2 cellular contexts compared by ENCODE assay signal in the genomic region with DNA sequence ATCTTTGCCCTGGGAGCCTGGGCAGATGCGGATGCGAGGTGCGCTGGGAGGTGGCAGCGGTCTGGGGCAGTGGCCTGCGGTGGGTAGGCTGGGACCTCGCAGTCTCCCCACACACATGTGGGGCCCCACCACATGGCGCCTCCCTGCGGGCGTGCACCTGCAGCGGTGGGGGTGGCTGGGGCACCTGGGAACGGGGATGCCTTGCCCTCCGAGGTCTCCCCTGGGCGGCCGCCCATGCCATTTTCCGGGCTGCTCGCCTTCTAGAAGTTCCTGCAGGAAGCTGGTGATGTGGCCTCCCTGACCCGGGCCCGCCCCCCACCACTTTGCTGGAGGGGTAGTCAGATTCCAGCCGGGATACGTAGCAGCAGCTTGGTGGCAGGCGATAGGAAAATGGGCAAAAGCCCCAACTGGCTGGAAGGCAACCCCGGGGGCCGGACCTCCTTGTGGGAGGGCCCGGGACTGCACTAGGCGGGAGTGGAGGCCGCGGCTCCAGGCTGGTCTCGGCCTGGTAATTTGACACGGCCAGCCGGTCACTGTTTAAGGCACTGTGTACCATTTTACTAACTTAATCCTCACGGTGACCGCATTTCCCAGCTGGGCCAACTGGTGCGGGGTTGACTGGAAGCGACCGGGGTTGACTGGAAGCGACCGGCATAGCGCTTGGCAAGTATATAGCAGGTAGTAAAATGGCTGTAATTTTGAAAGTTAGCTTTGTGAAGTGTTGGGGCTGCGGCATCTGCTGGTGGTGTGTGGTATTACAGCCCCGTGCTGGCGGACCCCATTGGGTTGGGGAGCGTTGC.
TF ChIP-seq lines count a peak whose summit lies in the region.

No MANE protein-coding gene starts in this region.

TF ChIP-seq in GM23338, 12 proteins besides CTCF, POLR2A, EP300 and RAD21 (continues in another document):
- no peak for TF ChIP-seq STAT1 (IDR thresholded peaks at IDR 0.05; ENCODE audit: unreplicated experiment)
- TF ChIP-seq ZNF114 (CRISPR knock-in tag; IDR thresholded peaks at IDR 0.05) = no peak
- TF ChIP-seq JUNB (IDR thresholded peaks at IDR 0.05; ENCODE audit: unreplicated experiment) = peak; percentile 28
- TF ChIP-seq ZNF331 (CRISPR knock-in tag; IDR thresholded peaks at IDR 0.05; ENCODE audit: low read depth) = no peak
- no peak for TF ChIP-seq EZH2phosphoT487 (IDR thresholded peaks at IDR 0.05; ENCODE audit: unreplicated experiment)
- TF ChIP-seq, protein P1, sequence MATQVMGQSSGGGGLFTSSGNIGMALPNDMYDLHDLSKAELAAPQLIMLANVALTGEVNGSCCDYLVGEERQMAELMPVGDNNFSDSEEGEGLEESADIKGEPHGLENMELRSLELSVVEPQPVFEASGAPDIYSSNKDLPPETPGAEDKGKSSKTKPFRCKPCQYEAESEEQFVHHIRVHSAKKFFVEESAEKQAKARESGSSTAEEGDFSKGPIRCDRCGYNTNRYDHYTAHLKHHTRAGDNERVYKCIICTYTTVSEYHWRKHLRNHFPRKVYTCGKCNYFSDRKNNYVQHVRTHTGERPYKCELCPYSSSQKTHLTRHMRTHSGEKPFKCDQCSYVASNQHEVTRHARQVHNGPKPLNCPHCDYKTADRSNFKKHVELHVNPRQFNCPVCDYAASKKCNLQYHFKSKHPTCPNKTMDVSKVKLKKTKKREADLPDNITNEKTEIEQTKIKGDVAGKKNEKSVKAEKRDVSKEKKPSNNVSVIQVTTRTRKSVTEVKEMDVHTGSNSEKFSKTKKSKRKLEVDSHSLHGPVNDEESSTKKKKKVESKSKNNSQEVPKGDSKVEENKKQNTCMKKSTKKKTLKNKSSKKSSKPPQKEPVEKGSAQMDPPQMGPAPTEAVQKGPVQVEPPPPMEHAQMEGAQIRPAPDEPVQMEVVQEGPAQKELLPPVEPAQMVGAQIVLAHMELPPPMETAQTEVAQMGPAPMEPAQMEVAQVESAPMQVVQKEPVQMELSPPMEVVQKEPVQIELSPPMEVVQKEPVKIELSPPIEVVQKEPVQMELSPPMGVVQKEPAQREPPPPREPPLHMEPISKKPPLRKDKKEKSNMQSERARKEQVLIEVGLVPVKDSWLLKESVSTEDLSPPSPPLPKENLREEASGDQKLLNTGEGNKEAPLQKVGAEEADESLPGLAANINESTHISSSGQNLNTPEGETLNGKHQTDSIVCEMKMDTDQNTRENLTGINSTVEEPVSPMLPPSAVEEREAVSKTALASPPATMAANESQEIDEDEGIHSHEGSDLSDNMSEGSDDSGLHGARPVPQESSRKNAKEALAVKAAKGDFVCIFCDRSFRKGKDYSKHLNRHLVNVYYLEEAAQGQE (IDR thresholded peaks at IDR 0.05; ENCODE audit: unreplicated experiment) = no peak
- peak; percentile 36 for TF ChIP-seq POLR2AphosphoS5 (IDR thresholded peaks at IDR 0.05; ENCODE audit: low read depth)
- TF ChIP-seq, protein P2, sequence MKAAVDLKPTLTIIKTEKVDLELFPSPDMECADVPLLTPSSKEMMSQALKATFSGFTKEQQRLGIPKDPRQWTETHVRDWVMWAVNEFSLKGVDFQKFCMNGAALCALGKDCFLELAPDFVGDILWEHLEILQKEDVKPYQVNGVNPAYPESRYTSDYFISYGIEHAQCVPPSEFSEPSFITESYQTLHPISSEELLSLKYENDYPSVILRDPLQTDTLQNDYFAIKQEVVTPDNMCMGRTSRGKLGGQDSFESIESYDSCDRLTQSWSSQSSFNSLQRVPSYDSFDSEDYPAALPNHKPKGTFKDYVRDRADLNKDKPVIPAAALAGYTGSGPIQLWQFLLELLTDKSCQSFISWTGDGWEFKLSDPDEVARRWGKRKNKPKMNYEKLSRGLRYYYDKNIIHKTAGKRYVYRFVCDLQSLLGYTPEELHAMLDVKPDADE (IDR thresholded peaks at IDR 0.05) = no peak
- no peak for TF ChIP-seq NANOG (IDR thresholded peaks at IDR 0.05; ENCODE audit: borderline replicate concordance)
- 0 out of 2 replicates have a peak, but pooled peaks have one; percentile 17 for TF ChIP-seq CREB1 (CRISPR knock-in tag; IDR thresholded peaks at IDR 0.05; ENCODE audit: low read depth)

TF ChIP-seq in HepG2, 621 proteins besides CTCF, POLR2A, EP300 and RAD21 (continues in another document):
- TF ChIP-seq AGO2 (optimal IDR thresholded peaks at IDR 0.05; ENCODE audit: low read depth, low read length) (peak; percentile 95), SMC3 (IDR thresholded peaks at IDR 0.05; ENCODE audit: low read length) (peak; percentile 49; the same call in 1 of the 2 replicates), CHD4 (IDR thresholded peaks at IDR 0.05; ENCODE audit: borderline replicate concordance, low read length) (0 out of 2 replicates have a peak, but pooled peaks have one; percentile 23), SALL2 (CRISPR knock-in tag; IDR thresholded peaks at IDR 0.05) (no peak), ZNF768 (CRISPR knock-in tag; IDR thresholded peaks at IDR 0.05) (0 out of 2 replicates have a peak, but pooled peaks have one; percentile 10), NFYC (CRISPR knock-in tag; IDR thresholded peaks at IDR 0.05) (no peak), RBM22 (optimal IDR thresholded peaks at IDR 0.05; ENCODE audit: low read length) (peak; percentile 74), HOXA3 (CRISPR knock-in tag; IDR thresholded peaks at IDR 0.05) (peak; percentile 19; the same call in 1 of the 2 replicates)
- TF ChIP-seq, protein P3, sequence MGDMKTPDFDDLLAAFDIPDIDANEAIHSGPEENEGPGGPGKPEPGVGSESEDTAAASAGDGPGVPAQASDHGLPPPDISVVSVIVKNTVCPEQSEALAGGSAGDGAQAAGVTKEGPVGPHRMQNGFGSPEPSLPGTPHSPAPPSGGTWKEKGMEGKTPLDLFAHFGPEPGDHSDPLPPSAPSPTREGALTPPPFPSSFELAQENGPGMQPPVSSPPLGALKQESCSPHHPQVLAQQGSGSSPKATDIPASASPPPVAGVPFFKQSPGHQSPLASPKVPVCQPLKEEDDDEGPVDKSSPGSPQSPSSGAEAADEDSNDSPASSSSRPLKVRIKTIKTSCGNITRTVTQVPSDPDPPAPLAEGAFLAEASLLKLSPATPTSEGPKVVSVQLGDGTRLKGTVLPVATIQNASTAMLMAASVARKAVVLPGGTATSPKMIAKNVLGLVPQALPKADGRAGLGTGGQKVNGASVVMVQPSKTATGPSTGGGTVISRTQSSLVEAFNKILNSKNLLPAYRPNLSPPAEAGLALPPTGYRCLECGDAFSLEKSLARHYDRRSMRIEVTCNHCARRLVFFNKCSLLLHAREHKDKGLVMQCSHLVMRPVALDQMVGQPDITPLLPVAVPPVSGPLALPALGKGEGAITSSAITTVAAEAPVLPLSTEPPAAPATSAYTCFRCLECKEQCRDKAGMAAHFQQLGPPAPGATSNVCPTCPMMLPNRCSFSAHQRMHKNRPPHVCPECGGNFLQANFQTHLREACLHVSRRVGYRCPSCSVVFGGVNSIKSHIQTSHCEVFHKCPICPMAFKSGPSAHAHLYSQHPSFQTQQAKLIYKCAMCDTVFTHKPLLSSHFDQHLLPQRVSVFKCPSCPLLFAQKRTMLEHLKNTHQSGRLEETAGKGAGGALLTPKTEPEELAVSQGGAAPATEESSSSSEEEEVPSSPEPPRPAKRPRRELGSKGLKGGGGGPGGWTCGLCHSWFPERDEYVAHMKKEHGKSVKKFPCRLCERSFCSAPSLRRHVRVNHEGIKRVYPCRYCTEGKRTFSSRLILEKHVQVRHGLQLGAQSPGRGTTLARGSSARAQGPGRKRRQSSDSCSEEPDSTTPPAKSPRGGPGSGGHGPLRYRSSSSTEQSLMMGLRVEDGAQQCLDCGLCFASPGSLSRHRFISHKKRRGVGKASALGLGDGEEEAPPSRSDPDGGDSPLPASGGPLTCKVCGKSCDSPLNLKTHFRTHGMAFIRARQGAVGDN (CRISPR knock-in tag; IDR thresholded peaks at IDR 0.05) = peak; percentile 27; the same call in 1 of the 2 replicates
- TF ChIP-seq, protein P4, sequence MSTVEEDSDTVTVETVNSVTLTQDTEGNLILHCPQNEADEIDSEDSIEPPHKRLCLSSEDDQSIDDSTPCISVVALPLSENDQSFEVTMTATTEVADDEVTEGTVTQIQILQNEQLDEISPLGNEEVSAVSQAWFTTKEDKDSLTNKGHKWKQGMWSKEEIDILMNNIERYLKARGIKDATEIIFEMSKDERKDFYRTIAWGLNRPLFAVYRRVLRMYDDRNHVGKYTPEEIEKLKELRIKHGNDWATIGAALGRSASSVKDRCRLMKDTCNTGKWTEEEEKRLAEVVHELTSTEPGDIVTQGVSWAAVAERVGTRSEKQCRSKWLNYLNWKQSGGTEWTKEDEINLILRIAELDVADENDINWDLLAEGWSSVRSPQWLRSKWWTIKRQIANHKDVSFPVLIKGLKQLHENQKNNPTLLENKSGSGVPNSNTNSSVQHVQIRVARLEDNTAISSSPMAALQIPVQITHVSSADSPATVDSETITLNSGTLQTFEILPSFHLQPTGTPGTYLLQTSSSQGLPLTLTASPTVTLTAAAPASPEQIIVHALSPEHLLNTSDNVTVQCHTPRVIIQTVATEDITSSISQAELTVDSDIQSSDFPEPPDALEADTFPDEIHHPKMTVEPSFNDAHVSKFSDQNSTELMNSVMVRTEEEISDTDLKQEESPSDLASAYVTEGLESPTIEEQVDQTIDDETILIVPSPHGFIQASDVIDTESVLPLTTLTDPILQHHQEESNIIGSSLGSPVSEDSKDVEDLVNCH (CRISPR knock-in tag; IDR thresholded peaks at IDR 0.05) = no peak
- TF ChIP-seq, protein P5, sequence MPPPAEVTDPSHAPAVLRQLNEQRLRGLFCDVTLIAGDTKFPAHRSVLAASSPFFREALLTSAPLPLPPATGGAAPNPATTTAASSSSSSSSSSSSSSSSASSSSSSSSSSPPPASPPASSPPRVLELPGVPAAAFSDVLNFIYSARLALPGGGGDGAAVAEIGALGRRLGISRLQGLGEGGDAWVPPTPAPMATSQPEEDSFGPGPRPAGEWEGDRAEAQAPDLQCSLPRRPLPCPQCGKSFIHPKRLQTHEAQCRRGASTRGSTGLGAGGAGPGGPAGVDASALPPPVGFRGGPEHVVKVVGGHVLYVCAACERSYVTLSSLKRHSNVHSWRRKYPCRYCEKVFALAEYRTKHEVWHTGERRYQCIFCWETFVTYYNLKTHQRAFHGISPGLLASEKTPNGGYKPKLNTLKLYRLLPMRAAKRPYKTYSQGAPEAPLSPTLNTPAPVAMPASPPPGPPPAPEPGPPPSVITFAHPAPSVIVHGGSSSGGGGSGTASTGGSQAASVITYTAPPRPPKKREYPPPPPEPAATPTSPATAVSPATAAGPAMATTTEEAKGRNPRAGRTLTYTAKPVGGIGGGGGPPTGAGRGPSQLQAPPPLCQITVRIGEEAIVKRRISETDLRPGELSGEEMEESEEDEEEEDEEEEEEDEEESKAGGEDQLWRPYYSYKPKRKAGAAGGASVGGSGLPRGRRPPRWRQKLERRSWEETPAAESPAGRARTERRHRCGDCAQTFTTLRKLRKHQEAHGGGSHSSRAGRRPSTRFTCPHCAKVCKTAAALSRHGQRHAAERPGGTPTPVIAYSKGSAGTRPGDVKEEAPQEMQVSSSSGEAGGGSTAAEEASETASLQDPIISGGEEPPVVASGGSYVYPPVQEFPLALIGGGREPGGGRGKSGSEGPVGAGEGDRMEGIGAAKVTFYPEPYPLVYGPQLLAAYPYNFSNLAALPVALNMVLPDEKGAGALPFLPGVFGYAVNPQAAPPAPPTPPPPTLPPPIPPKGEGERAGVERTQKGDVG (CRISPR knock-in tag; IDR thresholded peaks at IDR 0.05; ENCODE audit: borderline replicate concordance) = 0 out of 2 replicates have a peak, but pooled peaks have one; percentile 17
- TF ChIP-seq, protein P6, sequence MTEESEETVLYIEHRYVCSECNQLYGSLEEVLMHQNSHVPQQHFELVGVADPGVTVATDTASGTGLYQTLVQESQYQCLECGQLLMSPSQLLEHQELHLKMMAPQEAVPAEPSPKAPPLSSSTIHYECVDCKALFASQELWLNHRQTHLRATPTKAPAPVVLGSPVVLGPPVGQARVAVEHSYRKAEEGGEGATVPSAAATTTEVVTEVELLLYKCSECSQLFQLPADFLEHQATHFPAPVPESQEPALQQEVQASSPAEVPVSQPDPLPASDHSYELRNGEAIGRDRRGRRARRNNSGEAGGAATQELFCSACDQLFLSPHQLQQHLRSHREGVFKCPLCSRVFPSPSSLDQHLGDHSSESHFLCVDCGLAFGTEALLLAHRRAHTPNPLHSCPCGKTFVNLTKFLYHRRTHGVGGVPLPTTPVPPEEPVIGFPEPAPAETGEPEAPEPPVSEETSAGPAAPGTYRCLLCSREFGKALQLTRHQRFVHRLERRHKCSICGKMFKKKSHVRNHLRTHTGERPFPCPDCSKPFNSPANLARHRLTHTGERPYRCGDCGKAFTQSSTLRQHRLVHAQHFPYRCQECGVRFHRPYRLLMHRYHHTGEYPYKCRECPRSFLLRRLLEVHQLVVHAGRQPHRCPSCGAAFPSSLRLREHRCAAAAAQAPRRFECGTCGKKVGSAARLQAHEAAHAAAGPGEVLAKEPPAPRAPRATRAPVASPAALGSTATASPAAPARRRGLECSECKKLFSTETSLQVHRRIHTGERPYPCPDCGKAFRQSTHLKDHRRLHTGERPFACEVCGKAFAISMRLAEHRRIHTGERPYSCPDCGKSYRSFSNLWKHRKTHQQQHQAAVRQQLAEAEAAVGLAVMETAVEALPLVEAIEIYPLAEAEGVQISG (CRISPR knock-in tag; IDR thresholded peaks at IDR 0.05) = peak; percentile 25; the same call in 1 of the 2 replicates
- TF ChIP-seq, protein P7, sequence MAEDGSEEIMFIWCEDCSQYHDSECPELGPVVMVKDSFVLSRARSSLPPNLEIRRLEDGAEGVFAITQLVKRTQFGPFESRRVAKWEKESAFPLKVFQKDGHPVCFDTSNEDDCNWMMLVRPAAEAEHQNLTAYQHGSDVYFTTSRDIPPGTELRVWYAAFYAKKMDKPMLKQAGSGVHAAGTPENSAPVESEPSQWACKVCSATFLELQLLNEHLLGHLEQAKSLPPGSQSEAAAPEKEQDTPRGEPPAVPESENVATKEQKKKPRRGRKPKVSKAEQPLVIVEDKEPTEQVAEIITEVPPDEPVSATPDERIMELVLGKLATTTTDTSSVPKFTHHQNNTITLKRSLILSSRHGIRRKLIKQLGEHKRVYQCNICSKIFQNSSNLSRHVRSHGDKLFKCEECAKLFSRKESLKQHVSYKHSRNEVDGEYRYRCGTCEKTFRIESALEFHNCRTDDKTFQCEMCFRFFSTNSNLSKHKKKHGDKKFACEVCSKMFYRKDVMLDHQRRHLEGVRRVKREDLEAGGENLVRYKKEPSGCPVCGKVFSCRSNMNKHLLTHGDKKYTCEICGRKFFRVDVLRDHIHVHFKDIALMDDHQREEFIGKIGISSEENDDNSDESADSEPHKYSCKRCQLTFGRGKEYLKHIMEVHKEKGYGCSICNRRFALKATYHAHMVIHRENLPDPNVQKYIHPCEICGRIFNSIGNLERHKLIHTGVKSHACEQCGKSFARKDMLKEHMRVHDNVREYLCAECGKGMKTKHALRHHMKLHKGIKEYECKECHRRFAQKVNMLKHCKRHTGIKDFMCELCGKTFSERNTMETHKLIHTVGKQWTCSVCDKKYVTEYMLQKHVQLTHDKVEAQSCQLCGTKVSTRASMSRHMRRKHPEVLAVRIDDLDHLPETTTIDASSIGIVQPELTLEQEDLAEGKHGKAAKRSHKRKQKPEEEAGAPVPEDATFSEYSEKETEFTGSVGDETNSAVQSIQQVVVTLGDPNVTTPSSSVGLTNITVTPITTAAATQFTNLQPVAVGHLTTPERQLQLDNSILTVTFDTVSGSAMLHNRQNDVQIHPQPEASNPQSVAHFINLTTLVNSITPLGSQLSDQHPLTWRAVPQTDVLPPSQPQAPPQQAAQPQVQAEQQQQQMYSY (CRISPR knock-in tag; IDR thresholded peaks at IDR 0.05) = peak; percentile 41; the same call in 1 of the 2 replicates
- TF ChIP-seq, protein P8, sequence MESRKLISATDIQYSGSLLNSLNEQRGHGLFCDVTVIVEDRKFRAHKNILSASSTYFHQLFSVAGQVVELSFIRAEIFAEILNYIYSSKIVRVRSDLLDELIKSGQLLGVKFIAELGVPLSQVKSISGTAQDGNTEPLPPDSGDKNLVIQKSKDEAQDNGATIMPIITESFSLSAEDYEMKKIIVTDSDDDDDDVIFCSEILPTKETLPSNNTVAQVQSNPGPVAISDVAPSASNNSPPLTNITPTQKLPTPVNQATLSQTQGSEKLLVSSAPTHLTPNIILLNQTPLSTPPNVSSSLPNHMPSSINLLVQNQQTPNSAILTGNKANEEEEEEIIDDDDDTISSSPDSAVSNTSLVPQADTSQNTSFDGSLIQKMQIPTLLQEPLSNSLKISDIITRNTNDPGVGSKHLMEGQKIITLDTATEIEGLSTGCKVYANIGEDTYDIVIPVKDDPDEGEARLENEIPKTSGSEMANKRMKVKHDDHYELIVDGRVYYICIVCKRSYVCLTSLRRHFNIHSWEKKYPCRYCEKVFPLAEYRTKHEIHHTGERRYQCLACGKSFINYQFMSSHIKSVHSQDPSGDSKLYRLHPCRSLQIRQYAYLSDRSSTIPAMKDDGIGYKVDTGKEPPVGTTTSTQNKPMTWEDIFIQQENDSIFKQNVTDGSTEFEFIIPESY (CRISPR knock-in tag; IDR thresholded peaks at IDR 0.05) = peak; percentile 97
